8 cellular contexts compared by ENCODE assay signal in the genomic region with DNA sequence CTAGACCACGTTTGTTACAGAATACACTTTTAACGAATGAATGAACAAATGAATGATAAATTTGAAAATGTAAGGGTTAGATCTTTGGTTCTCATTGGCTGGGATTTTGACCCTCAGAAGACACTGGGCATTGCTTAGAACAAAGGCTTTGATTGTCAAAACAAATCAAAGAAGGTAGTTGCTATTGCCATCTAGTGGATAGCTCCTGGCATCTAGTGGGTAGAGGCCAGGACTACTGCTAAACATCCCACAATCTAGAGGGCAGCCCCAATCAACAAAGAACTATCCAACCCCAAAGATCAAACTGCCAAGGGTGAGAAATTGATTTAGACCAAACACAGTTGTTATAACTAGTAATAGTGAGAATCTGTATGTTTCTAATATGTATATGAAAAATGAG.
DNase-seq lines count a peak whose midpoint lies in the region; ATAC-seq and TF ChIP-seq lines count a peak whose summit lies in the region.

No MANE protein-coding gene starts in this region.

- H3K27ac ChIP-seq in brain microvascular endothelial cell (no peak overlapping the region), suprapubic skin (no peak overlapping the region)

- peak; percentile 90 for ATAC-seq in GM21526 (IDR thresholded peaks at IDR 0.05; ENCODE audit: low FRiP score, unreplicated experiment)

- peak; percentile 60 for TF ChIP-seq CTCF in GM06990 (IDR thresholded peaks at IDR 0.05; ENCODE audit: insufficient read depth, low read length, poor library complexity, severe bottlenecking)
- TF ChIP-seq CTCF in brain microvascular endothelial cell (IDR thresholded peaks at IDR 0.05; ENCODE audit: low read depth, low read length, missing control alignments): peak; percentile 50
- no peak for TF ChIP-seq CTCF in suprapubic skin (IDR thresholded peaks at IDR 0.05)

- TF ChIP-seq POLR2A in suprapubic skin (IDR thresholded peaks at IDR 0.05): no peak

- WGBS in suprapubic skin: 11% methylated on average over 2 of the region's 2 CpGs

- no peak for DNase-seq in GM06990 (ENCODE audit: extremely low read depth, insufficient read length)
- peak; percentile 16 for DNase-seq in HuH-7 (ENCODE audit: low spot score)
- DNase-seq in brain microvascular endothelial cell: no peak
- no peak for DNase-seq in suprapubic skin (ENCODE audit: low spot score in 2 of 2)
- no peak for DNase-seq in NCI-H1436 treated with DMSO at 0.1 percent for 48 hours (lab: John Stamatoyannopoulos, UW)
- DNase-seq in stimulated activated CD4-positive, alpha-beta T cell treated with anti-CD3 and anti-CD28 coated beads, Interleukin-2, amount 100 ng/mL, for 24 hours: no peak
- DNase-seq in NK-92 treated with Interleukin-12 subunit alpha and Interleukin-12 subunit beta, amount 100 ng/mL, for 24 hours (lab: John Stamatoyannopoulos, UW): no peak

- no peaks in the 10 kb centered on the region for H3K4me1 ChIP-seq in suprapubic skin

- no peak for TF ChIP-seq EP300 in suprapubic skin (IDR thresholded peaks at IDR 0.05)

- in situ Hi-C loops in brain microvascular endothelial cell (cut with HindIII; ENCODE audit: low pct_ligation_motif_present, low sequenced_read_pairs): no loop called here

- H3K9me3 ChIP-seq in suprapubic skin: no peaks in the 10 kb centered on the region

- H3K27me3 ChIP-seq in GM06990 (replicated peaks; ENCODE audit: control insufficient read depth, insufficient read depth, low read length) (no peaks in the 10 kb centered on the region), brain microvascular endothelial cell (replicated peaks) (no peaks in the 10 kb centered on the region), suprapubic skin (no peaks in the 10 kb centered on the region)

- no peak overlapping the region for H3K4me3 ChIP-seq in GM06990 (replicated peaks; ENCODE audit: low read depth, low read length)
- H3K4me3 ChIP-seq in brain microvascular endothelial cell (ENCODE audit: low read depth, low read length): no peak overlapping the region
- no peak overlapping the region for H3K4me3 ChIP-seq in suprapubic skin

- H3K36me3 ChIP-seq in GM06990 (ENCODE audit: control insufficient read depth, insufficient read depth, low read length) (no peaks in the 10 kb centered on the region), brain microvascular endothelial cell (replicated peaks) (no peaks in the 10 kb centered on the region), suprapubic skin (no peaks in the 10 kb centered on the region)

Comparison
In these comparisons a context has a peak if more than half of its experiments do, and no peak if none do; other contexts are left out.
1. CTCF ChIP-seq: peak in GM06990 (single experiment) and brain microvascular endothelial cell (single experiment); none in suprapubic skin (0 of 2).